In the genomic region with DNA sequence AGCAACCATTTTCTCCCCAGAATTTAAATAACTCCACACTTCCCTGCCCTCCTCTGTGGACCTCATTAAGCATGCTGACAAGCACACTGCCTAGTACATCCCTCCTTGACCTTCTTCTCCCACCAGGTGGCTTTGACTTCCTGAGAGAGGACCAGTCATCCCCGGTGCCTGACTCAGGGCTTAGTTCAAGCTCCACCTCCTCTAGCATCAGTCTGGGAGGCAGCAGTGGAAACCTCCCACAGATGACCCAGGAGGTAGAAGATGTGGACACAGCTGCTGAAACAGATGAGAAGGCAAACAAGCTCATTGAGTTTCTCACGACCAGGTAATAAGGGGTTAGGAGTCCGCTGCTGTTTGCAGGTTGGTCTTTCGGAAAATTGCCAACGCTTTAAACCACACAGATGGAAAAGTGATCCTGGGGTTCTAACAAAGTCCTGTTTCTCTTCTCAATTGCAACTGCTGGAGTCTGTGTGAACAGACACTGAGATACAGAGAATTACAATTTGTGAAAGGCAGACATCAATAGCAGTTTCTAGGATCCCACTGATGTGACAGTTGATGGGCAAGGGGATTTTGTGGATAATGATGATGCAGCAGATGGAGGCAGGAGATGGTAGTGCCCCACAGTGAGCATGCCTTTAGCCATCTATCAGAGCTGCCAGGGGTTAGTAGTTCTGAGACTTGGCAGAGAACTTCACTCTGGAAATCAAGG, we compare ENCODE assay signal across 1 cellular context.
TF ChIP-seq lines count a peak whose summit lies in the region.

No MANE protein-coding gene starts in this region.

TF ChIP-seq in GM23338, 12 proteins besides CTCF, POLR2A, EP300 and RAD21 (continued from another document):
- TF ChIP-seq, protein P1, sequence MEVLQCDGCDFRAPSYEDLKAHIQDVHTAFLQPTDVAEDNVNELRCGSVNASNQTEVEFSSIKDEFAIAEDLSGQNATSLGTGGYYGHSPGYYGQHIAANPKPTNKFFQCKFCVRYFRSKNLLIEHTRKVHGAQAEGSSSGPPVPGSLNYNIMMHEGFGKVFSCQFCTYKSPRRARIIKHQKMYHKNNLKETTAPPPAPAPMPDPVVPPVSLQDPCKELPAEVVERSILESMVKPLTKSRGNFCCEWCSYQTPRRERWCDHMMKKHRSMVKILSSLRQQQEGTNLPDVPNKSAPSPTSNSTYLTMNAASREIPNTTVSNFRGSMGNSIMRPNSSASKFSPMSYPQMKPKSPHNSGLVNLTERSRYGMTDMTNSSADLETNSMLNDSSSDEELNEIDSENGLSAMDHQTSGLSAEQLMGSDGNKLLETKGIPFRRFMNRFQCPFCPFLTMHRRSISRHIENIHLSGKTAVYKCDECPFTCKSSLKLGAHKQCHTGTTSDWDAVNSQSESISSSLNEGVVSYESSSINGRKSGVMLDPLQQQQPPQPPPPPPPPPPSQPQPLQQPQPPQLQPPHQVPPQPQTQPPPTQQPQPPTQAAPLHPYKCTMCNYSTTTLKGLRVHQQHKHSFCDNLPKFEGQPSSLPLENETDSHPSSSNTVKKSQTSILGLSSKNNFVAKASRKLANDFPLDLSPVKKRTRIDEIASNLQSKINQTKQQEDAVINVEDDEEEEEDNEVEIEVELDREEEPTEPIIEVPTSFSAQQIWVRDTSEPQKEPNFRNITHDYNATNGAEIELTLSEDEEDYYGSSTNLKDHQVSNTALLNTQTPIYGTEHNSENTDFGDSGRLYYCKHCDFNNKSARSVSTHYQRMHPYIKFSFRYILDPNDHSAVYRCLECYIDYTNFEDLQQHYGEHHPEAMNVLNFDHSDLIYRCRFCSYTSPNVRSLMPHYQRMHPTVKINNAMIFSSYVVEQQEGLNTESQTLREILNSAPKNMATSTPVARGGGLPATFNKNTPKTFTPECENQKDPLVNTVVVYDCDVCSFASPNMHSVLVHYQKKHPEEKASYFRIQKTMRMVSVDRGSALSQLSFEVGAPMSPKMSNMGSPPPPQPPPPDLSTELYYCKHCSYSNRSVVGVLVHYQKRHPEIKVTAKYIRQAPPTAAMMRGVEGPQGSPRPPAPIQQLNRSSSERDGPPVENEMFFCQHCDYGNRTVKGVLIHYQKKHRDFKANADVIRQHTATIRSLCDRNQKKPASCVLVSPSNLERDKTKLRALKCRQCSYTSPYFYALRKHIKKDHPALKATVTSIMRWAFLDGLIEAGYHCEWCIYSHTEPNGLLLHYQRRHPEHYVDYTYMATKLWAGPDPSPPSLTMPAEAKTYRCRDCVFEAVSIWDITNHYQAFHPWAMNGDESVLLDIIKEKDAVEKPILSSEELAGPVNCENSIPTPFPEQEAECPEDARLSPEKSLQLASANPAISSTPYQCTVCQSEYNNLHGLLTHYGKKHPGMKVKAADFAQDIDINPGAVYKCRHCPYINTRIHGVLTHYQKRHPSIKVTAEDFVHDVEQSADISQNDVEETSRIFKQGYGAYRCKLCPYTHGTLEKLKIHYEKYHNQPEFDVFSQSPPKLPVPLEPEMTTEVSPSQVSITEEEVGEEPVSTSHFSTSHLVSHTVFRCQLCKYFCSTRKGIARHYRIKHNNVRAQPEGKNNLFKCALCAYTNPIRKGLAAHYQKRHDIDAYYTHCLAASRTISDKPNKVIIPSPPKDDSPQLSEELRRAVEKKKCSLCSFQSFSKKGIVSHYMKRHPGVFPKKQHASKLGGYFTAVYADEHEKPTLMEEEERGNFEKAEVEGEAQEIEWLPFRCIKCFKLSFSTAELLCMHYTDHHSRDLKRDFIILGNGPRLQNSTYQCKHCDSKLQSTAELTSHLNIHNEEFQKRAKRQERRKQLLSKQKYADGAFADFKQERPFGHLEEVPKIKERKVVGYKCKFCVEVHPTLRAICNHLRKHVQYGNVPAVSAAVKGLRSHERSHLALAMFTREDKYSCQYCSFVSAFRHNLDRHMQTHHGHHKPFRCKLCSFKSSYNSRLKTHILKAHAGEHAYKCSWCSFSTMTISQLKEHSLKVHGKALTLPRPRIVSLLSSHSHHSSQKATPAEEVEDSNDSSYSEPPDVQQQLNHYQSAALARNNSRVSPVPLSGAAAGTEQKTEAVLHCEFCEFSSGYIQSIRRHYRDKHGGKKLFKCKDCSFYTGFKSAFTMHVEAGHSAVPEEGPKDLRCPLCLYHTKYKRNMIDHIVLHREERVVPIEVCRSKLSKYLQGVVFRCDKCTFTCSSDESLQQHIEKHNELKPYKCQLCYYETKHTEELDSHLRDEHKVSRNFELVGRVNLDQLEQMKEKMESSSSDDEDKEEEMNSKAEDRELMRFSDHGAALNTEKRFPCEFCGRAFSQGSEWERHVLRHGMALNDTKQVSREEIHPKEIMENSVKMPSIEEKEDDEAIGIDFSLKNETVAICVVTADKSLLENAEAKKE (CRISPR knock-in tag; IDR thresholded peaks at IDR 0.05), result no peak
